8 cellular contexts compared by ENCODE assay signal in the genomic region with DNA sequence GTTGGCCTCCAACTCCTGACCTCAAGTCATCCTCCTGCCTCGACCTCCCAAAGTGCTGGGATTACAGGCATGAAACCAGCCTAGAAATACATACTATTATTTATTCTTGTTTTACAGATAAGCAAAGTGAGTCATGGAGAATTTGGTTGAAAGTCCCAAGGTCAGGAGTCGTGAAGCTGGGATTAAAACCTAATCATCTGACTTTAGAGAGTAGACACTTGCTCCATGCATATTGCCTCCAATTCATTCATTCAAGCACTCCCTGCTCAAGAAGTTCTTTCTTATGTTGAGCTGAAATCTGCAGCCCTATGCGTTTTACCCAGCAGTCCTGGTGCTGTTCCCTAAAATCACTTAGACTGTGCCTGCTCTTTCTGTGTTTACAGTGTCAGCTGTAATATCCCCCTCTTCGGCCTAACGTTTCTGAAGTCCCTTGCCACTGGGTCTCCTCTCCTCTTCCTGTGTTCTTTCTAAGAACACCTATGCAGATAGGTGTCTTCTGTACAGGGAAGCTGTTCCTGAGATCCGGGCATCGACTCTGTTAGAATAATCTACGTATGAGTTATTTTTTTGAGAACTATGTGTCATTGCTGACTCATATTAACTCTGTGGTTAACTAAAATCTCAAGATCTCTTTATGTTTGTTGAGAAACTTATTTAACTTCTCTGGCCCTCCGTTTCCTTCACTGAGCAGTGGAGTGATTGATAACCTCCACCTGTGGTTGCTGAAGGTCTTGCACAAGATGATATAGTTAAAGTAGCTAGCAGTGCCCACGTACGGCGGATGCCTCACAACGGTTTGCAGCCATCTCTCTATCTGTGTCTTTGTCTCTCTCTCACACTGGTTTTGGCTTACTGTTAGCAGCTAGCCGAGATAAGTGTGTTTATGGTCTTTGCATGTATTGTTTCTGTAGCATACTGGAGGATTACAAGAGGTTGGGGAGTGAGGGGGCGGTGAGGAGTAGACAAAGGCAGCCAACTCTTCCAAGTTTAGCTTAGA. TPM values are rescaled to one million over a fixed set of nuclear protein-coding genes. Genes with fewer than 3 reads are reported as not detected.
DNase-seq lines count a peak whose midpoint lies in the region; ATAC-seq and TF ChIP-seq lines count a peak whose summit lies in the region.

No MANE protein-coding gene starts in this region.

- no peaks in the 10 kb centered on the region for H3K4me1 ChIP-seq in uterus

- no peak overlapping the region for H3K4me3 ChIP-seq in neural cell (ENCODE audit: low read length)
- no peak overlapping the region for H3K4me3 ChIP-seq in uterus

- no peaks in the 10 kb centered on the region for H3K9me2 ChIP-seq in neural cell (ENCODE audit: insufficient read depth, low read length)

- H3K27ac ChIP-seq in neural cell (ENCODE audit: low read length) (no peak overlapping the region), uterus (peak overlapping the region; percentile 70 to 75)

- H3K36me3 ChIP-seq in neural cell (ENCODE audit: insufficient read depth, low read length) (no peaks in the 10 kb centered on the region), uterus (no peaks in the 10 kb centered on the region)

- H3K79me2 ChIP-seq in neural cell (replicated peaks; ENCODE audit: insufficient read depth, low read length), result no peaks in the 10 kb centered on the region

- peak overlapping the region; percentile 13 for H2AFZ ChIP-seq in neural cell (ENCODE audit: low read depth, low read length)

- intact Hi-C loops in uterus (cut with DNase I; ENCODE audit: low total_unique reads), result no loop called here

- no peak for TF ChIP-seq POLR2A in uterus (IDR thresholded peaks at IDR 0.05)

- H3K4me2 ChIP-seq in neural cell (ENCODE audit: low read length), result no peak overlapping the region

- TF ChIP-seq CTCF in neural cell (IDR thresholded peaks at IDR 0.05; ENCODE audit: poor library complexity, severe bottlenecking) (no peak), uterus (IDR thresholded peaks at IDR 0.05) (no peak)

- DNase-seq in T-helper 2 cell (peak in 4 of 5 experiments; percentile 42 to 99 (median 60)), astrocyte of the hippocampus (ENCODE audit: low read depth, low spot score) (peak; percentile 70), uterus (no peak), DMS 273 (lab: John Stamatoyannopoulos, UW; ENCODE audit: unreplicated experiment) (no peak)

- TF ChIP-seq EP300 in neural cell (conservative IDR thresholded peaks at IDR 0.05; ENCODE audit: poor library complexity, severe bottlenecking), result no peak

- H3K9me3 ChIP-seq in neural cell (ENCODE audit: low read length) (no peaks in the 10 kb centered on the region), uterus (no peaks in the 10 kb centered on the region)

- TF ChIP-seq RAD21 in neural cell (conservative IDR thresholded peaks at IDR 0.05), result no peak

- H3F3A ChIP-seq in neural cell (ENCODE audit: insufficient read depth, low read length, poor library complexity, severe bottlenecking), result no peaks in the 10 kb centered on the region

- ATAC-seq in GM18868 (IDR thresholded peaks at IDR 0.05; ENCODE audit: unreplicated experiment) (peak; percentile 57), HG03196 (IDR thresholded peaks at IDR 0.05; ENCODE audit: unreplicated experiment) (peak; percentile 54), HG02938 (IDR thresholded peaks at IDR 0.05; ENCODE audit: unreplicated experiment) (no peak)

- no peak overlapping the region for H3K9ac ChIP-seq in neural cell (ENCODE audit: low read length)

- H3K27me3 ChIP-seq in neural cell (ENCODE audit: insufficient read depth, low read depth, low read length), result no peaks in the 10 kb centered on the region
- H3K27me3 ChIP-seq in uterus, result no peaks in the 10 kb centered on the region

- no peaks in the 10 kb centered on the region for H4K20me1 ChIP-seq in neural cell (ENCODE audit: insufficient read depth)

TF ChIP-seq in neural cell, 6 proteins besides CTCF, POLR2A, EP300 and RAD21:
- no peak for TF ChIP-seq POLR2AphosphoS5 (IDR thresholded peaks at IDR 0.05)
- no peak for TF ChIP-seq SMC3 (conservative IDR thresholded peaks at IDR 0.05; ENCODE audit: poor library complexity)

RNA-seq across cellular contexts. Expression of a gene that starts 4.6 kb away (rescaled TPM):
- polyA plus RNA-seq in neural cell, result not detected in 2 replicates
- not detected in 2 replicates for polyA minus RNA-seq in neural cell
- total RNA-seq in uterus, result 10 to 100 TPM in 2 of 4 donors, 1 to 10 TPM in 2; 4.4 to 40.6 (median 12.7) TPM

Comparison
In these comparisons a context has a peak if more than half of its experiments do, and no peak if none do; other contexts are left out.
1. DNase-seq: peak in T-helper 2 cell (4 of 5) and astrocyte of the hippocampus (single experiment); none in uterus (0 of 2) and DMS 273 (single experiment).